8 cellular contexts compared by ENCODE assay signal in genomic region chr5:88729476-88730182, GRCh38.
DNase-seq lines count a peak whose midpoint lies in the region; ATAC-seq and TF ChIP-seq lines count a peak whose summit lies in the region.

No MANE protein-coding gene starts in this region.

- no peaks in the 10 kb centered on the region for H3K4me1 ChIP-seq in HEK293 (ENCODE audit: control insufficient read depth, insufficient read depth, low read length)
- H3K4me1 ChIP-seq in SK-N-SH (ENCODE audit: control insufficient read depth in 1 of 2, insufficient read depth in 2 of 2, low read depth in 1 of 2, low read length in 1 of 2), result peaks cover 0 to 9% of the 10 kb centered on the region in 2 experiments; a peak in 2 of 4 replicates
- peaks cover 0 to 14% (median 7%) of the 10 kb centered on the region in 4 donors for H3K4me1 ChIP-seq in sigmoid colon

- DNase-seq in EL (peak; percentile 66), NCI-H1092 (lab: John Stamatoyannopoulos, UW) (peak; percentile 61), SK-N-SH (peak; percentile 29), amniotic epithelial cell (ENCODE audit: low read depth) (peak; percentile 65), left ventricle myocardium superior (no peak), sigmoid colon (peak; percentile 83), GM19238 (ENCODE audit: insufficient read length, low spot score) (no peak)

- no peak for TF ChIP-seq EP300 in SK-N-SH (IDR thresholded peaks at IDR 0.05; ENCODE audit: borderline replicate concordance in 1 of 2, low read depth in 1 of 2, low read length in 1 of 2)
- TF ChIP-seq EP300 in sigmoid colon (IDR thresholded peaks at IDR 0.05), result no peak

- H3K9me3 ChIP-seq in HEK293 (ENCODE audit: control insufficient read depth, insufficient read depth, low read depth, low read length) (no peaks in the 10 kb centered on the region), SK-N-SH (no peaks in the 10 kb centered on the region), sigmoid colon (no peaks in the 10 kb centered on the region)

- 9% methylated on average over 1 of the region's 1 CpG for WGBS in SK-N-SH (ENCODE audit: low lambda C conversion rate)
- 3 to 18% methylated on average over 1 of the region's 1 CpG for WGBS in sigmoid colon, 2 donors

- no peaks in the 10 kb centered on the region for H3K9me2 ChIP-seq in SK-N-SH

- H3K4me3 ChIP-seq in HEK293 (ENCODE audit: low read depth, low read length), result no peak overlapping the region
- no peak overlapping the region; a peak in 1 of 4 replicates for H3K4me3 ChIP-seq in SK-N-SH (ENCODE audit: low read depth in 2 of 2, low read length in 1 of 2)
- H3K4me3 ChIP-seq in sigmoid colon, result no peak overlapping the region

- no peaks in the 10 kb centered on the region for H4K20me1 ChIP-seq in SK-N-SH (ENCODE audit: insufficient read depth)

- CTCF ChIA-PET in HEK293 (lab: Yijun Ruan, JAX), result interaction anchor here (0.6 to 5.5 kb wide), 46 partner anchors 9 to 1706 kb away, joined by 3 to 49 read pairs (median 3); partner anchors contain the start of gene MEF2C
- CTCF ChIA-PET in SK-N-SH (lab: Yijun Ruan, JAX), result interaction anchor here (0.5 to 11.1 kb wide), 66 partner anchors 9 to 1800 kb away, joined by 3 to 168 read pairs (median 4); partner anchors contain the start of genes CETN3 and LYSMD3

- POLR2A ChIA-PET in HEK293 (lab: Yijun Ruan, JAX), result interaction anchor here (1.3 kb wide), 1 partner anchor 154 kb away, joined by 5 read pairs; no protein-coding TSS in a partner anchor
- POLR2A ChIA-PET in SK-N-SH (lab: Yijun Ruan, JAX), result no interaction called here

- no peak for TF ChIP-seq POLR2A in sigmoid colon (IDR thresholded peaks at IDR 0.05)

- no peaks in the 10 kb centered on the region for H3K79me2 ChIP-seq in SK-N-SH (ENCODE audit: insufficient read depth)

- H3K9ac ChIP-seq in SK-N-SH, result no peak overlapping the region

- no peak overlapping the region for H2AFZ ChIP-seq in SK-N-SH (ENCODE audit: low read depth)

- TF ChIP-seq RAD21 in SK-N-SH (IDR thresholded peaks at IDR 0.05; ENCODE audit: low read length), result peak; percentile 94

- H3K27ac ChIP-seq in HEK293 (ENCODE audit: extremely low read depth, low read depth, low read length) (no peak overlapping the region), SK-N-SH (ENCODE audit: low read depth in 2 of 2, low read length in 1 of 2) (no peak overlapping the region), sigmoid colon (peak overlapping the region in 2 of 4 donors; percentile 9 to 34)

- TF ChIP-seq CTCF in HEK293 (tag by site-specific recombination; IDR thresholded peaks at IDR 0.05) (peak; percentile 43; the same call in 1 of the 2 replicates), SK-N-SH (IDR thresholded peaks at IDR 0.05) (peak; percentile 90), sigmoid colon (IDR thresholded peaks at IDR 0.05) (peak; percentile 41 to 77 (median 60))

- ATAC-seq in left ventricle myocardium superior, result peak; percentile 83

- H3F3A ChIP-seq in SK-N-SH (replicated peaks; ENCODE audit: insufficient read depth), result peaks cover 5% of the 10 kb centered on the region

- H3K36me3 ChIP-seq in HEK293 (ENCODE audit: control insufficient read depth in 2 of 2, insufficient read depth in 1 of 2, low read length in 2 of 2), result peaks cover 2 to 3% of the 10 kb centered on the region in 2 experiments; a peak in 2 of 3 replicates
- no peaks in the 10 kb centered on the region for H3K36me3 ChIP-seq in SK-N-SH (replicated peaks in 1 of 2; ENCODE audit: control insufficient read depth in 1 of 2, insufficient read depth in 2 of 2, low read length in 1 of 2)
- H3K36me3 ChIP-seq in sigmoid colon, result peaks cover 0 to 53% (median 2%) of the 10 kb centered on the region in 4 donors

- no peaks in the 10 kb centered on the region for H3K27me3 ChIP-seq in SK-N-SH (ENCODE audit: insufficient read depth)
- no peaks in the 10 kb centered on the region for H3K27me3 ChIP-seq in sigmoid colon

- intact Hi-C loops in left ventricle myocardium superior (cut with micrococcal nuclease) (loop anchor here (10.0 kb wide), 2 partner anchors 55 to 1535 kb away; no protein-coding TSS in a partner anchor), sigmoid colon (cut with DNase I) (loop anchor here (2.0 to 10.0 kb wide), 4 partner anchors 153 to 1535 kb away; partner anchors contain the start of gene MEF2C)

- no peak overlapping the region for H3K4me2 ChIP-seq in SK-N-SH

TF ChIP-seq in HEK293, 187 proteins besides CTCF, POLR2A, EP300 and RAD21 (continues in another document):
- no peak for TF ChIP-seq ZNF423 (tag by site-specific recombination; IDR thresholded peaks at IDR 0.05)
- TF ChIP-seq ZNF202 (tag by site-specific recombination; IDR thresholded peaks at IDR 0.05; ENCODE audit: borderline replicate concordance), result no peak
- TF ChIP-seq ZNF37A (tag by site-specific recombination; IDR thresholded peaks at IDR 0.05), result no peak
- TF ChIP-seq OVOL3 (tag by site-specific recombination; IDR thresholded peaks at IDR 0.05), result no peak
- no peak for TF ChIP-seq ZNF596 (tag by site-specific recombination; IDR thresholded peaks at IDR 0.05)
- TF ChIP-seq ZNF221 (tag by site-specific recombination; IDR thresholded peaks at IDR 0.05; ENCODE audit: borderline replicate concordance), result no peak
- TF ChIP-seq ZBTB10 (tag by site-specific recombination; IDR thresholded peaks at IDR 0.05), result no peak
- TF ChIP-seq ZNF138 (tag by site-specific recombination; IDR thresholded peaks at IDR 0.05; ENCODE audit: borderline replicate concordance), result no peak
- peak; percentile 86 for TF ChIP-seq ZNF654 (tag by site-specific recombination; IDR thresholded peaks at IDR 0.05; ENCODE audit: low read depth)
- TF ChIP-seq KLF8 (tag by site-specific recombination; IDR thresholded peaks at IDR 0.05), result no peak
- TF ChIP-seq ZNF510 (tag by site-specific recombination; IDR thresholded peaks at IDR 0.05; ENCODE audit: insufficient replicate concordance), result no peak
- TF ChIP-seq SCRT2 (tag by site-specific recombination; IDR thresholded peaks at IDR 0.05), result peak; percentile 38; the same call in 1 of the 2 replicates
- no peak for TF ChIP-seq KLF1 (tag by site-specific recombination; IDR thresholded peaks at IDR 0.05)

TF ChIP-seq in SK-N-SH, 30 proteins besides CTCF, POLR2A, EP300 and RAD21:
- TF ChIP-seq TAF1 (IDR thresholded peaks at IDR 0.05; ENCODE audit: borderline replicate concordance, low read depth, low read length) (no peak), USF1 (IDR thresholded peaks at IDR 0.05; ENCODE audit: borderline replicate concordance, low read depth) (no peak), RFX5 (IDR thresholded peaks at IDR 0.05; ENCODE audit: low read length) (peak; percentile 98), SMC3 (IDR thresholded peaks at IDR 0.05; ENCODE audit: low read depth, low read length) (peak; percentile 76)

Comparison
In these comparisons a context has a peak if more than half of its experiments do, and no peak if none do; other contexts are left out.
1. DNase-seq: peak in EL (single experiment), NCI-H1092 (single experiment), SK-N-SH (single experiment), amniotic epithelial cell (single experiment) and sigmoid colon (single experiment); none in left ventricle myocardium superior (single experiment) and GM19238 (single experiment).
2. Peak in every context shown above with its lines, with median percentiles within 50 percentile points of each other: CTCF ChIP-seq.